ENCODE assay signal across 8 cellular contexts in genomic region chr17:19377602-19378415, GRCh38. TPM values are rescaled to one million over a fixed set of nuclear protein-coding genes. Genes with fewer than 3 reads are reported as not detected.
A peak's percentile ranks its signal among the peaks of the same experiment; 100 is the strongest.
DNase-seq lines count a peak whose midpoint lies in the region; ATAC-seq and TF ChIP-seq lines count a peak whose summit lies in the region.

No MANE protein-coding gene starts in this region.

- no peaks in the 10 kb centered on the region for H3K9me3 ChIP-seq in upper lobe of left lung

- 0 to 2% methylated on average over 7 to 40 of the region's 67 CpGs for WGBS in upper lobe of left lung, 2 donors

- intact Hi-C loops in left cardiac atrium (cut with DNase I) (loop anchor here in 1 of 2 donors (1.0 kb wide), 1 partner anchor 16 kb away; the partner anchor contains the start of gene B9D1), posterior cingulate gyrus (cut with DNase I) (no loop called here)

- H3K27me3 ChIP-seq in upper lobe of left lung = no peaks in the 10 kb centered on the region

- peak in 1 of 6 experiments; percentile 26 for TF ChIP-seq CTCF in upper lobe of left lung (IDR thresholded peaks at IDR 0.05)

- ATAC-seq in GM18498 (IDR thresholded peaks at IDR 0.05; ENCODE audit: unreplicated experiment) (peak; percentile 94), HG02885 (IDR thresholded peaks at IDR 0.05; ENCODE audit: poor library complexity, unreplicated experiment) (peak; percentile 94), left cardiac atrium (peak; percentile 96 to 97), upper lobe of left lung (ENCODE audit: low FRiP score in 2 of 2) (peak; percentile 97)

- peaks cover 10 to 33% (median 31%) of the 10 kb centered on the region in 4 donors for H3K36me3 ChIP-seq in upper lobe of left lung

- H3K27me3 Mint-ChIP-seq in T-helper 1 cell treated with Interleukin-12 subunit alpha and Interleukin-12 subunit beta and Interleukin-4 antibody, amounts not matched to agents 30 μg/mL and 1 μg/mL, for 36 hours (ENCODE audit: low read depth) = no peaks in the 10 kb centered on the region

- DNase-seq in NCI-H1694 (lab: John Stamatoyannopoulos, UW) (peak; percentile 98), amygdala (lab: John Stamatoyannopoulos, UW) (peak; percentile 83 to 100 (median 99)), left cardiac atrium (peak; percentile 98), posterior cingulate gyrus (peak; percentile 97 to 100 (median 99)), upper lobe of left lung (peak; percentile 99)

- peak overlapping the region; percentile 61 to 88 (median 78) for H3K4me3 ChIP-seq in upper lobe of left lung

- H3K27ac ChIP-seq in upper lobe of left lung = peak overlapping the region; percentile 92 to 96 (median 93)

- H3K4me1 ChIP-seq in upper lobe of left lung = peaks cover 16 to 30% (median 20%) of the 10 kb centered on the region in 4 donors

- peak in 3 of 4 donors; percentile 31 to 84 (median 66) for TF ChIP-seq POLR2A in upper lobe of left lung (IDR thresholded peaks at IDR 0.05)

- peak overlapping the region; percentile 100 for H3K27ac Mint-ChIP-seq in T-helper 1 cell treated with Interleukin-12 subunit alpha and Interleukin-12 subunit beta and Interleukin-4 antibody, amounts not matched to agents 30 μg/mL and 1 μg/mL, for 36 hours

- no peaks in the 10 kb centered on the region for H3K9me3 Mint-ChIP-seq in T-helper 1 cell treated with Interleukin-12 subunit alpha and Interleukin-12 subunit beta and Interleukin-4 antibody, amounts not matched to agents 30 μg/mL and 1 μg/mL, for 36 hours

- peaks cover 18% of the 10 kb centered on the region for H3K4me1 Mint-ChIP-seq in T-helper 1 cell treated with Interleukin-12 subunit alpha and Interleukin-12 subunit beta and Interleukin-4 antibody, amounts not matched to agents 30 μg/mL and 1 μg/mL, for 36 hours (ENCODE audit: low read depth)

- peak overlapping the region; percentile 98 for H3K4me3 Mint-ChIP-seq in T-helper 1 cell treated with Interleukin-12 subunit alpha and Interleukin-12 subunit beta and Interleukin-4 antibody, amounts not matched to agents 30 μg/mL and 1 μg/mL, for 36 hours

- TF ChIP-seq EP300 in upper lobe of left lung (IDR thresholded peaks at IDR 0.05) = no peak

- peaks cover 17% of the 10 kb centered on the region for H3K36me3 Mint-ChIP-seq in T-helper 1 cell treated with Interleukin-12 subunit alpha and Interleukin-12 subunit beta and Interleukin-4 antibody, amounts not matched to agents 30 μg/mL and 1 μg/mL, for 36 hours (ENCODE audit: low read depth)

RNA-seq across cellular contexts. Expression of gene MAPK7, which starts 0.5 kb away (rescaled TPM):
- total RNA-seq in left cardiac atrium (10 to 100 TPM; 13.8 to 15.1 TPM), upper lobe of left lung (10 to 100 TPM; 20.1 to 77.2 (median 37.6) TPM)

RNA-seq across cellular contexts. Expression of gene MFAP4, which starts 9.2 kb away (rescaled TPM):
- total RNA-seq in left cardiac atrium (100 to 1,000 TPM in 1 of 2 donors, 10 to 100 TPM in 1; 44.8 to 104 TPM), upper lobe of left lung (100 to 1,000 TPM in 4 of 6 donors, 10 to 100 TPM in 2; 24.1 to 280 (median 175) TPM)

RNA-seq across cellular contexts. Expression of gene B9D1, which starts 15.3 kb away (rescaled TPM):
- 1 to 10 TPM; 7.3 to 8.4 TPM for total RNA-seq in left cardiac atrium
- total RNA-seq in upper lobe of left lung = 10 to 100 TPM; 11.7 to 52.4 (median 17.5) TPM

RNA-seq across cellular contexts. Expression of gene RNF112, which starts 33.2 kb away (rescaled TPM):
- total RNA-seq in left cardiac atrium (1 to 10 TPM; 2.5 to 6.8 TPM), upper lobe of left lung (1 to 10 TPM in 4 of 6 donors, under 1 TPM in 2; 0.69 to 6.3 (median 2.1) TPM)

Comparison
In these comparisons a context has a peak if more than half of its experiments do, and no peak if none do; other contexts are left out.
1. Peak in every context shown above with its lines: DNase-seq, ATAC-seq, H3K4me3 ChIP-seq and H3K27ac ChIP-seq.